ENCODE assay signal across 19 cellular contexts in genomic region chr5:107058239-107058638, GRCh38.
DNase-seq lines count a peak whose midpoint lies in the region; ATAC-seq and TF ChIP-seq lines count a peak whose summit lies in the region.
"Had no signal": no experiment of that assay in that cellular context is flagged by ENCODE, and none has a peak within 500 bp of the region (broad histone marks: within the 10 kb centered on the region; RNA-seq: fewer than 3 reads in every experiment).

No MANE protein-coding gene starts in this region.

- CTCF ChIA-PET in mammary epithelial cell (lab: Charles Lee; ENCODE audit: low non-redundant PET), result no interaction called here

- H3K36me3 ChIP-seq in mammary epithelial cell (ENCODE audit: insufficient read depth, low read length), result no peaks in the 10 kb centered on the region
- no peaks in the 10 kb centered on the region for H3K36me3 ChIP-seq in prostate gland
- H3K36me3 ChIP-seq: MG63 had no signal

- DNase-seq in NCI-H226 (peak; percentile 37), mammary epithelial cell (peak; percentile 74), fibroblast of villous mesenchyme (ENCODE audit: low read depth) (peak; percentile 3), prostate gland (ENCODE audit: low spot score) (peak; percentile 21), DMS153 (lab: John Stamatoyannopoulos, UW) (no peak)
- no peak for DNase-seq in activated effector memory CD4-positive, alpha-beta T cell treated with Interleukin-2 at 50 U/mL for 16 hours
- DNase-seq: Calu3; CD4-positive, alpha-beta T cell; DMS79 treated with DMSO at 0.1 percent for 48 hours; GOT3; KBM-7; MG63; NCI-H1105 treated with DMSO at 0.1 percent for 48 hours; NCI-H187; NCI-H446 treated with DMSO at 0.1 percent for 48 hours; NCI-H82; SIG-M5 had no signal

- H3K27me3 ChIP-seq in mammary epithelial cell (ENCODE audit: insufficient read depth, low read length), result no peaks in the 10 kb centered on the region
- no peaks in the 10 kb centered on the region for H3K27me3 ChIP-seq in prostate gland (replicated peaks; ENCODE audit: insufficient read depth)
- H3K27me3 ChIP-seq: MG63 had no signal

- intact Hi-C loops in mammary epithelial cell (cut with micrococcal nuclease) (no loop called here), prostate gland (cut with DNase I) (no loop called here)

- H3K79me2 ChIP-seq in mammary epithelial cell (ENCODE audit: insufficient read depth, low read length), result no peaks in the 10 kb centered on the region

- in situ Hi-C loops in mammary epithelial cell (cut with MboI; ENCODE audit: low sequenced_read_pairs in 2 of 2), result no loop called here

- H4K20me1 ChIP-seq in mammary epithelial cell (ENCODE audit: insufficient read depth, low read length), result no peaks in the 10 kb centered on the region

- no peak for TF ChIP-seq POLR2A in prostate gland (IDR thresholded peaks at IDR 0.05)

- H3K4me3 ChIP-seq in mammary epithelial cell (replicated peaks in 1 of 3; ENCODE audit: insufficient read depth in 1 of 3, low read depth in 2 of 3, low read length in 3 of 3) (no peak overlapping the region), fibroblast of villous mesenchyme (ENCODE audit: low read depth, low read length) (no peak overlapping the region), prostate gland (no peak overlapping the region)
- H3K4me3 ChIP-seq: MG63 had no signal

- no peak overlapping the region for H3K4me2 ChIP-seq in mammary epithelial cell (ENCODE audit: insufficient read depth, low read depth, low read length)

- no TSS peak for BruUV-seq in mammary epithelial cell (replicated peaks; lab: Mats Ljungman, UMichigan)

- H3K27ac ChIP-seq in mammary epithelial cell (ENCODE audit: insufficient read depth, low read depth, low read length), result no peak overlapping the region
- no peak overlapping the region for H3K27ac ChIP-seq in prostate gland
- H3K27ac ChIP-seq: HL-60 had no signal

- TF ChIP-seq CTCF in mammary epithelial cell (conservative IDR thresholded peaks at IDR 0.05 in 1 of 2, IDR thresholded peaks at IDR 0.05 in 1 of 2; ENCODE audit: extremely low read depth in 1 of 2, insufficient read depth in 1 of 2, low read depth in 1 of 2, low read length in 2 of 2) (no peak), fibroblast of villous mesenchyme (IDR thresholded peaks at IDR 0.05; ENCODE audit: insufficient read depth, low read depth, low read length) (no peak), prostate gland (IDR thresholded peaks at IDR 0.05) (no peak)

- H3K4me1 ChIP-seq in mammary epithelial cell (ENCODE audit: insufficient read depth, low read length) (no peaks in the 10 kb centered on the region), prostate gland (replicated peaks) (no peaks in the 10 kb centered on the region)

- dilution Hi-C loops in mammary epithelial cell (cut with HindIII; ENCODE audit: low sequenced_read_pairs), result no loop called here

- H3K9ac ChIP-seq in mammary epithelial cell (ENCODE audit: insufficient read depth, low read length), result no peak overlapping the region

- H3K9me3 ChIP-seq in mammary epithelial cell (replicated peaks; ENCODE audit: insufficient read depth, low read length) (no peaks in the 10 kb centered on the region), prostate gland (no peaks in the 10 kb centered on the region)
- H3K9me3 ChIP-seq: MG63 had no signal

- 44% methylated on average over 1 of the region's 1 CpG for WGBS in mammary epithelial cell (ENCODE audit: low coverage, missing lambda C conversion rate)
- WGBS in prostate gland, result 33% methylated on average over 1 of the region's 1 CpG

- ATAC-seq in GM18517 (IDR thresholded peaks at IDR 0.05; ENCODE audit: unreplicated experiment), result no peak

- no peak overlapping the region for H2AFZ ChIP-seq in mammary epithelial cell (ENCODE audit: low read depth, low read length)

Comparison
In these comparisons a context has a peak if more than half of its experiments do, and no peak if none do; other contexts are left out.
1. DNase-seq: peak in NCI-H226 (single experiment), mammary epithelial cell (single experiment), fibroblast of villous mesenchyme (single experiment) and prostate gland (single experiment); none in DMS153 (single experiment) and activated effector memory CD4-positive, alpha-beta T cell treated with Interleukin-2 at 50 U/mL for 16 hours (single experiment).